Comparison of ENCODE assay signal across 28 cellular contexts in the genomic region with DNA sequence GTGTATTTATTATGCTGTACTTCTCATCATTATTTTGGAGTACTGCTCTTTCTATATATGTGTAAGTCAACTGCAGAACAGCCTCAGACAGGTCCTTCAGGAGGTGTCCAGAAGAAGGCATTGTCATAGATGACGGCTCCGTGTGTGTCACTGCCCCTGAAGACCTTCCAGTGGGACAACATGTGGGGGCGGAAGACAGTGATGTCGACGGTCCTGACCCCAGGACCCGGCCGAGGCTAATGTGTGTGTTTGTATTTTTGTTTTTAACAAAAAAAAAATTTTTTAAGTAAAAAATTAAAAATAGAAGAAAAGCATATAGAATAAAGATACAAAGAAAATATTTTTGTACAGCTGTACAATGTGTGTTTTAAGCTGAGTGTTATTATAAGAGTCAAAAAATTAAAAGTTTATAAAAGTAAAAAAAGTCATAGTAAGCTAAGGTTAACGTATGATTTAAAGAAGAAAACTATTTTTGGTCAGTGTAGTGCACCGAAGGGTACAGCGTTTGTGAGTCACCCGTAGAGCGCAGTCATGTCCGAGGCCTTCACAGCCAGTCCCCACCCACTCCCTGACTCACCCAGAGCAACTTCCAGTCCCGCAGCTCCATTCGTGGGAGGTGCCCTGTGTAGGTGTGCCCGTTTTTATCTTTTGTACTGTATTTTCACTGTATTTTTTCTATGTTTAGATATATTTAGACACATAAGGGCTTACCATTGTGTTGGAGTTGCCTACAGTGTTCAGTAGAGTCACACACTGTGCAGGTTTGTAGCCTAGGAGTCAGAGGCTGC. TPM values are rescaled to one million over a fixed set of nuclear protein-coding genes. Genes with fewer than 3 reads are reported as not detected.
DNase-seq lines count a peak whose midpoint lies in the region; ATAC-seq and TF ChIP-seq lines count a peak whose summit lies in the region.
"Had no signal": no experiment of that assay in that cellular context is flagged by ENCODE, and none has a peak within 500 bp of the region (broad histone marks: within the 10 kb centered on the region; RNA-seq: fewer than 3 reads in every experiment).

No MANE protein-coding gene starts in this region.

- H3K27me3 ChIP-seq in RWPE2 (ENCODE audit: insufficient read depth, poor library complexity, severe bottlenecking), result peaks cover 36% of the 10 kb centered on the region

- H3K4me3 ChIP-seq in RWPE2 (ENCODE audit: severe bottlenecking), result no peak overlapping the region
- H3K4me3 ChIP-seq: GM12878, spleen, thyroid gland had no signal

- no peaks in the 10 kb centered on the region for H3K4me1 ChIP-seq in RWPE2 (ENCODE audit: insufficient read depth, poor library complexity, severe bottlenecking)

- H3K36me3 ChIP-seq in RWPE2 (ENCODE audit: low read depth), result no peaks in the 10 kb centered on the region
- H3K36me3 ChIP-seq: spleen, thyroid gland had no signal

- peak; percentile 6 for DNase-seq in ELR (ENCODE audit: low read depth)
- DNase-seq in M059J (ENCODE audit: low read depth), result peak; percentile 41
- no peak for DNase-seq in RWPE2 (ENCODE audit: low spot score)
- DNase-seq in head of caudate nucleus, result peak in 33 of 42 donors; percentile 8 to 82 (median 51)
- no peak for DNase-seq in NCI-H1417 treated with DMSO at 0.1 percent for 48 hours (lab: John Stamatoyannopoulos, UW)
- DNase-seq in NCI-H2227 (lab: John Stamatoyannopoulos, UW; ENCODE audit: unreplicated experiment), result no peak
- no peak for DNase-seq in activated CD4-positive, alpha-beta T cell treated with anti-CD3 and anti-CD28 coated beads, Interleukin-2, amount 50 U/mL, for 4 hours
- no peak for DNase-seq in NCI-H82 treated with DMSO at 0.1 percent for 48 hours (lab: John Stamatoyannopoulos, UW; ENCODE audit: unreplicated experiment)
- DNase-seq: activated B cell treated with CpG ODN at 0.5 μM for 24 hours; activated naive CD4-positive, alpha-beta T cell treated with Interleukin-2 at 50 U/mL for 16 hours; activated T-cell treated with anti-CD3 and anti-CD28 coated beads, Interleukin-2, amount 50 U/mL, for 4 hours; amygdala; CD4-positive, alpha-beta memory T cell; central memory CD4-positive, alpha-beta T cell; left cardiac atrium; mesendoderm; naive thymus-derived CD4-positive, alpha-beta T cell; NCI-H2171 treated with DMSO at 0.1 percent for 48 hours; NCI-H748 treated with DMSO at 0.1 percent for 48 hours; OCI-M1; spleen; stimulated activated CD4-positive, alpha-beta T cell treated with anti-CD3 and anti-CD28 coated beads, Interleukin-4, amount 100 ng/mL, for 24 hours; thyroid gland had no signal

- intact Hi-C loops in head of caudate nucleus (cut with DNase I), result no loop called here

- no peak overlapping the region for H3K27ac ChIP-seq in RWPE2 (ENCODE audit: poor library complexity, severe bottlenecking)
- H3K27ac ChIP-seq: spleen, thyroid gland had no signal

- peak; percentile 99 for ATAC-seq in RWPE2 (ENCODE audit: low read depth)
- ATAC-seq: activated T-cell treated with anti-CD3 and anti-CD28 coated beads, Interleukin-2, amount 50 U/mL, for 4 hours; GM12878; naive thymus-derived CD4-positive, alpha-beta T cell had no signal

- TF ChIP-seq CTCF in RWPE2 (IDR thresholded peaks at IDR 0.05; ENCODE audit: poor library complexity, severe bottlenecking), result no peak

- H3K9me3 ChIP-seq in RWPE2 (ENCODE audit: severe bottlenecking), result no peaks in the 10 kb centered on the region
- H3K9me3 ChIP-seq: thyroid gland had no signal

RNA-seq across cellular contexts. Expression of a gene that starts 42.2 kb away (rescaled TPM):
- not detected in 2 replicates for total RNA-seq in M059J (2014; rRNA removed; shearing (Covaris generic))
- total RNA-seq: activated B cell treated with CpG ODN at 0.5 μM for 24 hours; activated T-cell treated with anti-CD3 and anti-CD28 coated beads, Interleukin-2, amount 50 U/mL, for 4 hours; CD4-positive, alpha-beta memory T cell; dermis microvascular lymphatic vessel endothelial cell; GM12878; left cardiac atrium; naive thymus-derived CD4-positive, alpha-beta T cell; osteocyte; SK-MEL-5; spleen; T-helper 2 cell treated with Interferon-gamma antibody and Interleukin-4, amounts not matched to agents 100 ng/mL and 5 ng/mL, for 36 hours; thyroid gland had no signal

Comparison
In these comparisons a context has a peak if more than half of its experiments do, and no peak if none do; other contexts are left out.
1. DNase-seq: peak in ELR (single experiment), M059J (single experiment) and head of caudate nucleus (33 of 42); none in RWPE2 (single experiment), NCI-H1417 treated with DMSO at 0.1 percent for 48 hours (single experiment), NCI-H2227 (single experiment), activated CD4-positive, alpha-beta T cell treated with anti-CD3 and anti-CD28 coated beads, Interleukin-2, amount 50 U/mL, for 4 hours (0 of 2) and NCI-H82 treated with DMSO at 0.1 percent for 48 hours (single experiment).